In the genomic region with DNA sequence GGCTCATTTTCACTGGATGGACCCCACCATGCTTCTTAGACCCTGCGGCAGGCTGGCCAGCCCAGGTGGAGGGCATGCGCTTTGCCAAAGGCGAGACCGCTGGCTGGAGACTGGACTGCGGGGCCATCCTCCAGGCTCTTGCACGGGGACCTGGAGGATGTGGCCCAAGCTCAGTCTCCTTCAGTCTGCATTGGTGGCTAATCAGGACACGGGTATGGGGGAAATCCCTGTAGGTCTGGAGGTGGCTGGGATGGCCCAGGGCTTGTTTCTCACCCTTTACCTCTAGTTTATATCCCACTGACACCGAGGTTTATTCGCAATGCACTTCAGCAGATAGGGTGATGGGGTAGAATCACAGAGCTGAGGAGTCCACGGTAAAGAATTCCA, we compare ENCODE assay signal across 9 cellular contexts. TPM values are rescaled to one million over a fixed set of nuclear protein-coding genes. Genes with fewer than 3 reads are reported as not detected.
A peak's percentile ranks its signal among the peaks of the same experiment; 100 is the strongest.
DNase-seq lines count a peak whose midpoint lies in the region; ATAC-seq and TF ChIP-seq lines count a peak whose summit lies in the region.
"Had no signal": no experiment of that assay in that cellular context is flagged by ENCODE, and none has a peak within 500 bp of the region (broad histone marks: within the 10 kb centered on the region; RNA-seq: fewer than 3 reads in every experiment).

No MANE protein-coding gene starts in this region.

- peak overlapping the region; percentile 84 for H3K27ac Mint-ChIP-seq in central memory CD8-positive, alpha-beta T cell (ENCODE audit: low read depth)
- peak overlapping the region in 2 of 3 experiments; percentile 40 for H3K27ac Mint-ChIP-seq in nephron

- H3K27ac ChIP-seq in left ventricle myocardium inferior (replicated peaks) (peak overlapping the region; percentile 78), vagina (peak overlapping the region; percentile 56)
- H3K27ac ChIP-seq: C4-2B had no signal

- H3K27me3 ChIP-seq in left ventricle myocardium inferior (ENCODE audit: low read depth), result no peaks in the 10 kb centered on the region
- no peaks in the 10 kb centered on the region for H3K27me3 ChIP-seq in vagina

- no peaks in the 10 kb centered on the region for H3K36me3 ChIP-seq in left ventricle myocardium inferior
- no peaks in the 10 kb centered on the region for H3K36me3 ChIP-seq in vagina

- peaks cover 9% of the 10 kb centered on the region for H3K36me3 Mint-ChIP-seq in central memory CD8-positive, alpha-beta T cell (ENCODE audit: insufficient read depth)
- H3K36me3 Mint-ChIP-seq in nephron (ENCODE audit: low read depth), result peaks cover 38% of the 10 kb centered on the region

- H3K27me3 Mint-ChIP-seq in central memory CD8-positive, alpha-beta T cell, result no peaks in the 10 kb centered on the region
- H3K27me3 Mint-ChIP-seq in nephron (ENCODE audit: low read depth), result peaks cover 24% of the 10 kb centered on the region

- TF ChIP-seq POLR2A in vagina (IDR thresholded peaks at IDR 0.05), result no peak

- H3K9me3 ChIP-seq in left ventricle myocardium inferior (replicated peaks) (peaks cover 21% of the 10 kb centered on the region), vagina (peaks cover 9% of the 10 kb centered on the region)

- H3K4me3 Mint-ChIP-seq in central memory CD8-positive, alpha-beta T cell, result peak overlapping the region; percentile 50
- H3K4me3 Mint-ChIP-seq in nephron, result no peak overlapping the region

- TF ChIP-seq CTCF in left ventricle myocardium inferior (IDR thresholded peaks at IDR 0.05; ENCODE audit: borderline replicate concordance) (no peak), nephron (IDR thresholded peaks at IDR 0.05; ENCODE audit: unreplicated experiment in 3 of 3) (no peak), vagina (IDR thresholded peaks at IDR 0.05) (no peak)

- H3K4me1 Mint-ChIP-seq in central memory CD8-positive, alpha-beta T cell, result peaks cover 88% of the 10 kb centered on the region
- H3K4me1 Mint-ChIP-seq in nephron, result peaks cover 58% of the 10 kb centered on the region

- ATAC-seq in left ventricle myocardium superior (no peak), HG02884 (IDR thresholded peaks at IDR 0.05; ENCODE audit: unreplicated experiment) (no peak)
- ATAC-seq in central memory CD8-positive, alpha-beta T cell (replicated peaks; ENCODE audit: extremely low read depth, poor library complexity, severe bottlenecking), result no peak

- H3K9me3 Mint-ChIP-seq in central memory CD8-positive, alpha-beta T cell, result peaks cover 8% of the 10 kb centered on the region
- H3K9me3 Mint-ChIP-seq in nephron, result peaks cover 29% of the 10 kb centered on the region

- DNase-seq in left ventricle myocardium inferior (no peak), left ventricle myocardium superior (no peak), vagina (ENCODE audit: extremely low spot score in 2 of 2) (no peak), KG1 (lab: John Stamatoyannopoulos, UW) (no peak)
- no peak for DNase-seq in central memory CD8-positive, alpha-beta T cell (ENCODE audit: low spot score in 2 of 2)
- DNase-seq in NK-92 treated with Interleukin-12 subunit alpha and Interleukin-12 subunit beta, amount 100 ng/mL, for 24 hours (lab: John Stamatoyannopoulos, UW), result no peak

- H3K4me3 ChIP-seq in left ventricle myocardium inferior (no peak overlapping the region), vagina (no peak overlapping the region)

- intact Hi-C loops in left ventricle myocardium inferior (cut with micrococcal nuclease) (no loop called here), left ventricle myocardium superior (cut with micrococcal nuclease) (no loop called here), vagina (cut with DNase I) (no loop called here)

- H3K4me1 ChIP-seq in left ventricle myocardium inferior (peaks cover 76% of the 10 kb centered on the region), vagina (peaks cover 23% of the 10 kb centered on the region)

RNA-seq across cellular contexts. Expression of a gene that starts 45.0 kb away (rescaled TPM):
- total RNA-seq in left ventricle myocardium inferior, result 26.7 TPM
- total RNA-seq in left ventricle myocardium superior, result 25.0 TPM
- total RNA-seq in vagina, result 52.5 TPM
